In the genomic region with DNA sequence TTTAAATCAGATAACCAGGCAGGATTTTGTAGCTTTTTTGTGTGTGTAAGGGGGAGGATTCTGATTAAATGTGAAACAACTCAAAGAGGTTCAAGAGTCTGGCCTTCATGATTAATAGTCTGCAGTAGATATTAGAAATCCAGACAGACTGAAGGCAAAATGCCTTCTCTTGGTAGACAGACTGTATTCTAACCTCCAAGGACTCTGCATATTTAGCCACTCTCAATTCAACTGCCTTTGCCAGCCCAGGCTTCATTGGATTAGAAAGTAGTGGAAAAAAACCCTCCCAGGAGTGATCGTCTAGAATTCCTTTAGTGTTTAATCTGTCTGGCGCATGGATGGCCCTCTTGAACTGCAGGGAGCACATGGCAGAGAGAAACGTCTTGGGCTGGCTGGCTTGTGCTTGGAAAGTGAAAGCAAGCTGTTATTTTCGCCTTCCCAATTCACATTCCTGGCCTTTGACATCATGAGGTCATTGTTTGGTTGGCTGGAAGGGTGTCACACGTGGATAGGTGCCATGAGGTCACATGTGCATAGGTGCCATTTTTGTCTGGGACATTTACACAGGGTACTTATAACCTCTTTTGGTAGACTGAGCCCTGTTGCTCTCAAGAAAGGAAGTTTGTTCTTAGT, we compare ENCODE assay signal across 1 cellular context.
TF ChIP-seq lines count a peak whose summit lies in the region.

No MANE protein-coding gene starts in this region.

TF ChIP-seq in K562, 482 proteins besides CTCF, POLR2A, EP300 and RAD21 (continued from another document):
- TF ChIP-seq USF2 (CRISPR knock-in tag; IDR thresholded peaks at IDR 0.05) (peak; percentile 41; the same call in 1 of the 2 replicates), PHTF2 (CRISPR knock-in tag; IDR thresholded peaks at IDR 0.05) (no peak), RBFOX2 (IDR thresholded peaks at IDR 0.05; ENCODE audit: low read depth, low read length) (no peak), COPS2 (conservative IDR thresholded peaks at IDR 0.05) (no peak), SUPT5H (IDR thresholded peaks at IDR 0.05) (no peak), ZMIZ1 (IDR thresholded peaks at IDR 0.05; ENCODE audit: low read depth in 2 of 2, low read length in 2 of 2) (no peak), ZNF232 (CRISPR knock-in tag; IDR thresholded peaks at IDR 0.05) (no peak), TGIF2 (CRISPR knock-in tag; IDR thresholded peaks at IDR 0.05) (no peak), TEAD2 (tag; IDR thresholded peaks at IDR 0.05) (peak; percentile 79), CGGBP1 (CRISPR knock-in tag; IDR thresholded peaks at IDR 0.05) (no peak), ATF1 (CRISPR knock-in tag; IDR thresholded peaks at IDR 0.05) (no peak), ATF1 (tag; IDR thresholded peaks at IDR 0.05) (0 out of 2 replicates have a peak, but pooled peaks have one; percentile 14), ZNF324 (CRISPR knock-in tag; IDR thresholded peaks at IDR 0.05) (no peak), SIX5 (IDR thresholded peaks at IDR 0.05; ENCODE audit: borderline replicate concordance in 1 of 2, insufficient read depth in 1 of 2, low read depth in 1 of 2, low read length in 2 of 2) (no peak), KLF13 (tag; IDR thresholded peaks at IDR 0.05; ENCODE audit: borderline replicate concordance, low read depth) (no peak), ZNF212 (CRISPR knock-in tag; IDR thresholded peaks at IDR 0.05) (no peak), DPF2 (IDR thresholded peaks at IDR 0.05) (no peak), ATF7 (IDR thresholded peaks at IDR 0.05) (peak; percentile 27; the same call in 1 of the 2 replicates), NR2F6 (CRISPR knock-in tag; IDR thresholded peaks at IDR 0.05) (no peak), RBM14 (IDR thresholded peaks at IDR 0.05; ENCODE audit: borderline replicate concordance, insufficient read depth, low read depth, low read length) (no peak), JUND (IDR thresholded peaks at IDR 0.05; ENCODE audit: borderline replicate concordance, low read depth, low read length) (no peak), JUND (tag; IDR thresholded peaks at IDR 0.05; ENCODE audit: borderline replicate concordance, low read depth, low read length) (peak; percentile 75)
- TF ChIP-seq, protein P1, sequence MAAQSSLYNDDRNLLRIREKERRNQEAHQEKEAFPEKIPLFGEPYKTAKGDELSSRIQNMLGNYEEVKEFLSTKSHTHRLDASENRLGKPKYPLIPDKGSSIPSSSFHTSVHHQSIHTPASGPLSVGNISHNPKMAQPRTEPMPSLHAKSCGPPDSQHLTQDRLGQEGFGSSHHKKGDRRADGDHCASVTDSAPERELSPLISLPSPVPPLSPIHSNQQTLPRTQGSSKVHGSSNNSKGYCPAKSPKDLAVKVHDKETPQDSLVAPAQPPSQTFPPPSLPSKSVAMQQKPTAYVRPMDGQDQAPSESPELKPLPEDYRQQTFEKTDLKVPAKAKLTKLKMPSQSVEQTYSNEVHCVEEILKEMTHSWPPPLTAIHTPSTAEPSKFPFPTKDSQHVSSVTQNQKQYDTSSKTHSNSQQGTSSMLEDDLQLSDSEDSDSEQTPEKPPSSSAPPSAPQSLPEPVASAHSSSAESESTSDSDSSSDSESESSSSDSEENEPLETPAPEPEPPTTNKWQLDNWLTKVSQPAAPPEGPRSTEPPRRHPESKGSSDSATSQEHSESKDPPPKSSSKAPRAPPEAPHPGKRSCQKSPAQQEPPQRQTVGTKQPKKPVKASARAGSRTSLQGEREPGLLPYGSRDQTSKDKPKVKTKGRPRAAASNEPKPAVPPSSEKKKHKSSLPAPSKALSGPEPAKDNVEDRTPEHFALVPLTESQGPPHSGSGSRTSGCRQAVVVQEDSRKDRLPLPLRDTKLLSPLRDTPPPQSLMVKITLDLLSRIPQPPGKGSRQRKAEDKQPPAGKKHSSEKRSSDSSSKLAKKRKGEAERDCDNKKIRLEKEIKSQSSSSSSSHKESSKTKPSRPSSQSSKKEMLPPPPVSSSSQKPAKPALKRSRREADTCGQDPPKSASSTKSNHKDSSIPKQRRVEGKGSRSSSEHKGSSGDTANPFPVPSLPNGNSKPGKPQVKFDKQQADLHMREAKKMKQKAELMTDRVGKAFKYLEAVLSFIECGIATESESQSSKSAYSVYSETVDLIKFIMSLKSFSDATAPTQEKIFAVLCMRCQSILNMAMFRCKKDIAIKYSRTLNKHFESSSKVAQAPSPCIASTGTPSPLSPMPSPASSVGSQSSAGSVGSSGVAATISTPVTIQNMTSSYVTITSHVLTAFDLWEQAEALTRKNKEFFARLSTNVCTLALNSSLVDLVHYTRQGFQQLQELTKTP (IDR thresholded peaks at IDR 0.05; ENCODE audit: low read depth in 1 of 2, partially characterized antibody in 2 of 2): no peak
